In genomic region chr13:70178346-70178745, GRCh38 we compare ENCODE assay signal across 35 cellular contexts.
DNase-seq lines count a peak whose midpoint lies in the region; ATAC-seq, FAIRE-seq and TF ChIP-seq lines count a peak whose summit lies in the region.
"Had no signal": no experiment of that assay in that cellular context is flagged by ENCODE, and none has a peak within 500 bp of the region (broad histone marks: within the 10 kb centered on the region; RNA-seq: fewer than 3 reads in every experiment).

No MANE protein-coding gene starts in this region.

- H3K4ac ChIP-seq in IMR-90 (ENCODE audit: low read depth, low read length), result no peak overlapping the region

- no peak overlapping the region for H2BK5ac ChIP-seq in IMR-90 (ENCODE audit: low read depth, low read length, poor library complexity, severe bottlenecking)

- H3K79me2 ChIP-seq in HepG2 (ENCODE audit: insufficient read depth, low read length) (no peaks in the 10 kb centered on the region), K562 (ENCODE audit: control insufficient read depth, insufficient read depth, low read length) (no peaks in the 10 kb centered on the region), MM.1S (ENCODE audit: low read length) (no peaks in the 10 kb centered on the region)

- TF ChIP-seq EP300 in HepG2 (IDR thresholded peaks at IDR 0.05; ENCODE audit: low read depth in 2 of 2, low read length in 2 of 2), result no peak
- no peak for TF ChIP-seq EP300 in HepG2 (CRISPR knock-in tag; IDR thresholded peaks at IDR 0.05; ENCODE audit: borderline replicate concordance)
- no peak for TF ChIP-seq EP300 in A549 (IDR thresholded peaks at IDR 0.05)
- no peak for TF ChIP-seq EP300 in K562 (IDR thresholded peaks at IDR 0.05; ENCODE audit: low read length)

- no TSS peak for BruUV-seq in HepG2 (replicated peaks; lab: Mats Ljungman, UMichigan)
- BruUV-seq in IMR-90 (replicated peaks; lab: Mats Ljungman, UMichigan), result no TSS peak
- no TSS peak for BruUV-seq in K562 (replicated peaks; lab: Mats Ljungman, UMichigan)

- no peaks in the 10 kb centered on the region for H3K79me1 ChIP-seq in IMR-90 (ENCODE audit: low read depth in 1 of 2, low read length in 2 of 2)

- no peak overlapping the region for H4K5ac ChIP-seq in IMR-90 (ENCODE audit: low read depth, low read length)

- H3K36me3 ChIP-seq in HepG2 (replicated peaks in 1 of 2; ENCODE audit: control insufficient read depth in 1 of 2, insufficient read depth in 2 of 2, low read length in 2 of 2), result no peaks in the 10 kb centered on the region
- H3K36me3 ChIP-seq in right lobe of liver, result no peaks in the 10 kb centered on the region
- no peaks in the 10 kb centered on the region for H3K36me3 ChIP-seq in IMR-90 (ENCODE audit: control insufficient read depth, insufficient read depth, low read length)
- H3K36me3 ChIP-seq in K562 (ENCODE audit: control insufficient read depth, insufficient read depth, low read length), result no peaks in the 10 kb centered on the region
- H3K36me3 ChIP-seq in MM.1S (replicated peaks; ENCODE audit: insufficient read depth, low read length), result no peaks in the 10 kb centered on the region
- H3K36me3 ChIP-seq: BE2C; BLaER1; BLaER1 treated with 17β-estradiol and CSF1 and Interleukin-3, amounts not matched to agents 10 nM and 100 nM had no signal

- CTCF ChIA-PET in HepG2 (lab: Yijun Ruan, JAX; ENCODE audit: low intra/inter-chr PET ratio, low total read pairs), result no interaction called here
- CTCF ChIA-PET in A549 (lab: Yijun Ruan, JAX), result no interaction called here
- CTCF ChIA-PET in IMR-90 (lab: Yijun Ruan, JAX), result no interaction called here
- CTCF ChIA-PET in K562 (lab: Yijun Ruan, JAX; ENCODE audit: low intra/inter-chr PET ratio), result no interaction called here

- H3K4me2 ChIP-seq in HepG2 (ENCODE audit: low read depth, low read length), result no peak overlapping the region
- no peak overlapping the region for H3K4me2 ChIP-seq in A549
- no peak overlapping the region for H3K4me2 ChIP-seq in IMR-90 (ENCODE audit: low read depth, low read length)
- H3K4me2 ChIP-seq in K562 (ENCODE audit: insufficient read depth, low read length), result no peak overlapping the region
- no peak overlapping the region for H3K4me2 ChIP-seq in MM.1S (ENCODE audit: low read depth, low read length)
- H3K4me2 ChIP-seq: BLaER1; BLaER1 treated with 17β-estradiol and CSF1 and Interleukin-3, amounts not matched to agents 10 nM and 100 nM had no signal

- WGBS in HepG2 (ENCODE audit: low lambda C conversion rate), result 0% methylated on average over 1 of the region's 1 CpG
- 58% methylated on average over 1 of the region's 1 CpG for WGBS in right lobe of liver (ENCODE audit: insufficient coverage, low coverage, low lambda C conversion rate, missing lambda C conversion rate)
- 46% methylated on average over 1 of the region's 1 CpG for WGBS in A549 (ENCODE audit: missing lambda C conversion rate)
- WGBS in IMR-90 (ENCODE audit: extremely low coverage in 2 of 2, insufficient read length in 1 of 2), 2 experiments, result no CpG with 5 or more reads among the region's 1 CpG
- 0% methylated on average over 1 of the region's 1 CpG for WGBS in K562 (ENCODE audit: insufficient coverage, low coverage, missing lambda C conversion rate)

- TF ChIP-seq POLR2A in HepG2 (IDR thresholded peaks at IDR 0.05; ENCODE audit: insufficient read depth in 1 of 2, low read depth in 2 of 2, low read length in 2 of 2), result no peak
- no peak for TF ChIP-seq POLR2A in right lobe of liver (IDR thresholded peaks at IDR 0.05)
- no peak for TF ChIP-seq POLR2A in A549 (IDR thresholded peaks at IDR 0.05; ENCODE audit: low read length)
- TF ChIP-seq POLR2A in IMR-90 (IDR thresholded peaks at IDR 0.05; ENCODE audit: low read depth, low read length), result no peak
- TF ChIP-seq POLR2A in K562 (conservative IDR thresholded peaks at IDR 0.05), result no peak

- H3K23ac ChIP-seq in IMR-90 (ENCODE audit: low read depth, low read length), result no peak overlapping the region

- H2AFZ ChIP-seq in HepG2 (ENCODE audit: low read length) (no peak overlapping the region), IMR-90 (replicated peaks; ENCODE audit: low read length, poor library complexity) (no peak overlapping the region), K562 (ENCODE audit: low read depth, low read length) (no peak overlapping the region), MM.1S (ENCODE audit: low read length) (no peak overlapping the region)

- no peak overlapping the region for H3K56ac ChIP-seq in IMR-90 (ENCODE audit: extremely low read depth, insufficient read depth, low read length)

- peaks cover 4% of the 10 kb centered on the region for H3K4me1 Mint-ChIP-seq in chondrocyte (ENCODE audit: low read depth)
- H3K4me1 Mint-ChIP-seq: B cell; CD14-positive monocyte; CD4-positive, alpha-beta memory T cell; CD4-positive, CD25-positive, alpha-beta regulatory T cell; CD8-positive, alpha-beta memory T cell had no signal

- in situ Hi-C loops in HepG2 (cut with HindIII; ENCODE audit: extremely low pct_ligation_motif_present, low pct_unique_long_range_greater_than_20kb), result no loop called here
- in situ Hi-C loops in IMR-90 (cut with MboI; ENCODE audit: low sequenced_read_pairs), result no loop called here
- in situ Hi-C loops in K562 (cut with MboI), result no loop called here

- H3K14ac ChIP-seq in IMR-90 (replicated peaks; ENCODE audit: low read depth, low read length), result no peak overlapping the region

- H2AK9ac ChIP-seq in IMR-90 (replicated peaks; ENCODE audit: low read depth, low read length, poor library complexity), result no peak overlapping the region

- no peak overlapping the region for H3K9ac ChIP-seq in HepG2 (ENCODE audit: insufficient read depth, low read depth, low read length)
- H3K9ac ChIP-seq in IMR-90 (ENCODE audit: low read depth, low read length), result no peak overlapping the region
- no peak overlapping the region for H3K9ac ChIP-seq in K562 (ENCODE audit: insufficient read depth in 1 of 2, low read depth in 2 of 2, low read length in 2 of 2)
- H3K9ac ChIP-seq in MM.1S (ENCODE audit: low read length), result no peak overlapping the region
- H3K9ac ChIP-seq: BLaER1; BLaER1 treated with 17β-estradiol and CSF1 and Interleukin-3, amounts not matched to agents 10 nM and 100 nM had no signal

- no peaks in the 10 kb centered on the region for H3K9me3 Mint-ChIP-seq in chondrocyte (ENCODE audit: low read depth)

- no peaks in the 10 kb centered on the region for H3K9me2 ChIP-seq in MM.1S (replicated peaks; ENCODE audit: insufficient read depth, low read length)

- FAIRE-seq in HepG2 (lab: Jason Lieb, UNC), result no peak
- no peak for FAIRE-seq in A549 (lab: Jason Lieb, UNC)
- no peak for FAIRE-seq in K562 (lab: Jason Lieb, UNC)
- FAIRE-seq: D721Med had no signal

- no peak overlapping the region for H2AK5ac ChIP-seq in IMR-90 (ENCODE audit: low read depth, low read length)

- H3K4me1 ChIP-seq in HepG2 (ENCODE audit: insufficient read depth, low read length), result no peaks in the 10 kb centered on the region
- no peaks in the 10 kb centered on the region for H3K4me1 ChIP-seq in right lobe of liver
- H3K4me1 ChIP-seq in A549, result no peaks in the 10 kb centered on the region
- H3K4me1 ChIP-seq in IMR-90 (ENCODE audit: control insufficient read depth, insufficient read depth, low read length), result no peaks in the 10 kb centered on the region
- no peaks in the 10 kb centered on the region for H3K4me1 ChIP-seq in K562 (replicated peaks in 1 of 2; ENCODE audit: control insufficient read depth in 2 of 2, insufficient read depth in 2 of 2, low read length in 2 of 2)
- no peaks in the 10 kb centered on the region for H3K4me1 ChIP-seq in MM.1S (ENCODE audit: low read length)
- H3K4me1 ChIP-seq: BE2C; BLaER1; BLaER1 treated with 17β-estradiol and CSF1 and Interleukin-3, amounts not matched to agents 10 nM and 100 nM; Caco-2 had no signal

- H3K27ac Mint-ChIP-seq in chondrocyte (ENCODE audit: unreplicated experiment), result no peak overlapping the region
- H3K27ac Mint-ChIP-seq: B cell; CD14-positive monocyte; CD4-positive, alpha-beta memory T cell; CD4-positive, alpha-beta T cell; CD4-positive, CD25-positive, alpha-beta regulatory T cell; CD8-positive, alpha-beta memory T cell; CD8-positive, alpha-beta T cell had no signal

- H4K20me1 ChIP-seq in HepG2 (ENCODE audit: insufficient read depth, low read length) (no peaks in the 10 kb centered on the region), IMR-90 (ENCODE audit: insufficient read depth, low read length) (no peaks in the 10 kb centered on the region), K562 (replicated peaks; ENCODE audit: control insufficient read depth, insufficient read depth, low read length) (no peaks in the 10 kb centered on the region), MM.1S (ENCODE audit: insufficient read depth, low read length) (no peaks in the 10 kb centered on the region)
- H4K20me1 ChIP-seq: BLaER1; BLaER1 treated with 17β-estradiol and CSF1 and Interleukin-3, amounts not matched to agents 10 nM and 100 nM had no signal

- no peak overlapping the region for H3K18ac ChIP-seq in IMR-90 (ENCODE audit: low read depth, low read length)

- H3K4me3 ChIP-seq in HepG2 (replicated peaks in 1 of 3; ENCODE audit: insufficient read depth in 1 of 3, low read depth in 2 of 3, low read length in 3 of 3) (no peak overlapping the region), right lobe of liver (no peak overlapping the region), A549 (no peak overlapping the region), IMR-90 (ENCODE audit: insufficient read depth, low read depth, low read length) (no peak overlapping the region), K562 (no peak overlapping the region), MM.1S (ENCODE audit: low read length) (no peak overlapping the region)
- H3K4me3 ChIP-seq: BLaER1; BLaER1 treated with 17β-estradiol and CSF1 and Interleukin-3, amounts not matched to agents 10 nM and 100 nM had no signal

- no peaks in the 10 kb centered on the region for H3F3A ChIP-seq in MM.1S (ENCODE audit: insufficient read depth, low read length)

- H4K8ac ChIP-seq in IMR-90 (ENCODE audit: low read depth in 2 of 2, low read length in 2 of 2), result no peak overlapping the region

- no peak overlapping the region for H3K27ac ChIP-seq in HepG2 (ENCODE audit: extremely low read length, insufficient read depth, low read length)
- no peak overlapping the region for H3K27ac ChIP-seq in right lobe of liver
- H3K27ac ChIP-seq in A549, result no peak overlapping the region
- H3K27ac ChIP-seq in IMR-90 (ENCODE audit: insufficient read depth, low read length), result no peak overlapping the region
- no peak overlapping the region for H3K27ac ChIP-seq in K562 (ENCODE audit: extremely low read depth, low read depth, low read length)
- H3K27ac ChIP-seq in MM.1S (ENCODE audit: low read length), result no peak overlapping the region
- H3K27ac ChIP-seq: 22Rv1; BLaER1; BLaER1 treated with 17β-estradiol and CSF1 and Interleukin-3, amounts not matched to agents 10 nM and 100 nM; C4-2B had no signal

- H3K36me3 Mint-ChIP-seq in chondrocyte (ENCODE audit: low read depth), result no peaks in the 10 kb centered on the region
- H3K36me3 Mint-ChIP-seq: CD14-positive monocyte; CD4-positive, alpha-beta memory T cell; CD4-positive, CD25-positive, alpha-beta regulatory T cell; CD8-positive, alpha-beta memory T cell; CD8-positive, alpha-beta T cell had no signal

- H2BK120ac ChIP-seq in IMR-90 (ENCODE audit: low read depth, low read length), result no peak overlapping the region

- DNase-seq in HepG2 (ENCODE audit: low spot score) (no peak), right lobe of liver (no peak), A549 (ENCODE audit: low read depth in 1 of 2, low spot score in 1 of 2) (no peak), IMR-90 (no peak), K562 (ENCODE audit: extremely low read depth in 1 of 4, low spot score in 3 of 4) (no peak), MM.1S (no peak), activated gamma-delta T cell treated with Interleukin-2 at 50 U/mL for 16 hours (no peak), chondrocyte (ENCODE audit: low spot score) (no peak)
- DNase-seq: 8988T; ACHN; AML-193; BE2C; C1 segment of cervical spinal cord; Caco-2; Calu3; CD4-positive, alpha-beta memory T cell; CD4-positive, alpha-beta T cell; CD4-positive, CD25-positive, alpha-beta regulatory T cell; CD8-positive, alpha-beta memory T cell; CD8-positive, alpha-beta T cell; COR-L47; DMS 273 treated with DMSO at 0.1 percent for 48 hours; DMS153; DMS53; DMS79; DMS79 treated with DMSO at 0.1 percent for 48 hours; DND-41; EL had no signal

- intact Hi-C loops in HepG2 (cut with micrococcal nuclease; ENCODE audit: unreplicated experiment), result no loop called here
- intact Hi-C loops in right lobe of liver (cut with DNase I), result no loop called here
- intact Hi-C loops in IMR-90 (cut with micrococcal nuclease), result no loop called here
- intact Hi-C loops in K562 (cut with micrococcal nuclease), result no loop called here

- no peaks in the 10 kb centered on the region for H3K9me3 ChIP-seq in HepG2 (ENCODE audit: low read length)
- H3K9me3 ChIP-seq in right lobe of liver, result no peaks in the 10 kb centered on the region
- H3K9me3 ChIP-seq in A549, result no peaks in the 10 kb centered on the region
- H3K9me3 ChIP-seq in IMR-90 (ENCODE audit: control insufficient read depth, insufficient read depth, low read length), result no peaks in the 10 kb centered on the region
- no peaks in the 10 kb centered on the region for H3K9me3 ChIP-seq in K562 (replicated peaks; ENCODE audit: control insufficient read depth, insufficient read depth, low read depth, low read length)
- H3K9me3 ChIP-seq in MM.1S (replicated peaks; ENCODE audit: insufficient read depth, low read length), result no peaks in the 10 kb centered on the region
- H3K9me3 ChIP-seq: BE2C; BLaER1; BLaER1 treated with 17β-estradiol and CSF1 and Interleukin-3, amounts not matched to agents 10 nM and 100 nM; Caco-2 had no signal

- POLR2A ChIA-PET in HepG2 (lab: Yijun Ruan, JAX), result no interaction called here
- POLR2A ChIA-PET in A549 (lab: Yijun Ruan, JAX), result no interaction called here
- POLR2A ChIA-PET in IMR-90 (lab: Charles Lee; ENCODE audit: unreplicated experiment), result no interaction called here
- POLR2A ChIA-PET in K562 (lab: Yijun Ruan, JAX), result no interaction called here

- TF ChIP-seq CTCF in HepG2 (CRISPR knock-in tag; IDR thresholded peaks at IDR 0.05), result no peak
- no peak for TF ChIP-seq CTCF in right lobe of liver (IDR thresholded peaks at IDR 0.05)
- no peak for TF ChIP-seq CTCF in A549 (IDR thresholded peaks at IDR 0.05)
- TF ChIP-seq CTCF in IMR-90 (conservative IDR thresholded peaks at IDR 0.05; ENCODE audit: low read depth, low read length), result no peak
- TF ChIP-seq CTCF in K562 (IDR thresholded peaks at IDR 0.05 in 2 of 3, conservative IDR thresholded peaks at IDR 0.05 in 1 of 3; ENCODE audit: insufficient read depth in 2 of 3, low read depth in 1 of 3, low read length in 3 of 3), result no peak
- no peak for TF ChIP-seq CTCF in MM.1S (IDR thresholded peaks at IDR 0.05; ENCODE audit: low read length)
- TF ChIP-seq CTCF in chondrocyte (IDR thresholded peaks at IDR 0.05), result no peak

- no peaks in the 10 kb centered on the region for H3K27me3 ChIP-seq in HepG2 (ENCODE audit: control insufficient read depth in 1 of 2, insufficient read depth in 2 of 2, low read length in 2 of 2)
- no peaks in the 10 kb centered on the region for H3K27me3 ChIP-seq in right lobe of liver
- no peaks in the 10 kb centered on the region for H3K27me3 ChIP-seq in IMR-90 (ENCODE audit: control insufficient read depth, insufficient read depth, low read length)
- H3K27me3 ChIP-seq in K562 (ENCODE audit: control insufficient read depth in 2 of 2, insufficient read depth in 2 of 2, low read length in 2 of 2), result no peaks in the 10 kb centered on the region
- no peaks in the 10 kb centered on the region for H3K27me3 ChIP-seq in MM.1S (replicated peaks; ENCODE audit: insufficient read depth, low read length)
- H3K27me3 ChIP-seq: BE2C; BLaER1; BLaER1 treated with 17β-estradiol and CSF1 and Interleukin-3, amounts not matched to agents 10 nM and 100 nM had no signal

- no peak overlapping the region for H2BK20ac ChIP-seq in IMR-90 (ENCODE audit: low read depth, low read length)

- no peak overlapping the region for H3K4me3 Mint-ChIP-seq in chondrocyte (ENCODE audit: unreplicated experiment)
- H3K4me3 Mint-ChIP-seq: B cell; CD14-positive monocyte; CD4-positive, alpha-beta memory T cell; CD4-positive, alpha-beta T cell; CD4-positive, CD25-positive, alpha-beta regulatory T cell; CD8-positive, alpha-beta memory T cell; CD8-positive, alpha-beta T cell had no signal

- TF ChIP-seq RAD21 in HepG2 (CRISPR knock-in tag; IDR thresholded peaks at IDR 0.05) (no peak), A549 (conservative IDR thresholded peaks at IDR 0.05 in 1 of 2, IDR thresholded peaks at IDR 0.05 in 1 of 2) (no peak), IMR-90 (IDR thresholded peaks at IDR 0.05; ENCODE audit: low read length) (no peak), K562 (CRISPR knock-in tag; conservative IDR thresholded peaks at IDR 0.05 in 1 of 2, IDR thresholded peaks at IDR 0.05 in 1 of 2) (no peak)

- ATAC-seq in HepG2 (no peak), right lobe of liver (no peak), A549 (no peak), IMR-90 (ENCODE audit: low read depth) (no peak), K562 (no peak)
- ATAC-seq: CD8-positive, alpha-beta T cell had no signal

- dilution Hi-C loops in IMR-90 (cut with HindIII; ENCODE audit: low sequenced_read_pairs, unreplicated experiment), result no loop called here

- no peaks in the 10 kb centered on the region for H3K27me3 Mint-ChIP-seq in chondrocyte (ENCODE audit: low read depth)
- H3K27me3 Mint-ChIP-seq: B cell; CD4-positive, alpha-beta memory T cell; CD4-positive, alpha-beta T cell; CD4-positive, CD25-positive, alpha-beta regulatory T cell; CD8-positive, alpha-beta memory T cell had no signal

- H3K9me1 ChIP-seq in IMR-90 (ENCODE audit: insufficient read depth, low read length) (no peaks in the 10 kb centered on the region), K562 (ENCODE audit: control insufficient read depth, insufficient read depth, low read length) (no peaks in the 10 kb centered on the region)

- H2BK15ac ChIP-seq in IMR-90 (ENCODE audit: low read depth, low read length), result no peak overlapping the region

- no peak overlapping the region for H4K91ac ChIP-seq in IMR-90 (ENCODE audit: insufficient read depth, low read depth, low read length)

Comparison
In these comparisons a context has a peak if more than half of its experiments do, and no peak if none do; other contexts are left out.
1. Of the 241 proteins assayed by ChIP-seq in both HepG2 and K562: peak only in HepG2: MAFF and MAFK; only in K562: none; in both: none; in neither: 239.